Comparison of ENCODE assay signal across 13 cellular contexts in genomic region chr16:66363196-66363777, GRCh38. TPM values are rescaled to one million over a fixed set of nuclear protein-coding genes. Genes with fewer than 3 reads are reported as not detected.
"Had no signal": no experiment of that assay in that cellular context is flagged by ENCODE, and none has a peak within 500 bp of the region (broad histone marks: within the 10 kb centered on the region; RNA-seq: fewer than 3 reads in every experiment).

No MANE protein-coding gene starts in this region.

- H3K4me3 Mint-ChIP-seq: activated CD4-positive, alpha-beta memory T cell treated with anti-CD3 and anti-CD28 coated beads, Interleukin-2, amount 10 ng/mL, durations not matched to agents 7 days and 5 days; activated naive CD8-positive, alpha-beta T cell treated with anti-CD3 and anti-CD28 coated beads, Interleukin-2, amount 10 ng/mL, durations not matched to agents 7 days and 5 days; activated T-cell treated with anti-CD3 and anti-CD28 coated beads, Interleukin-2, amount 50 U/mL, for 72 hours; immature natural killer cell; memory B cell; natural killer cell had no signal

- H3K9me3 Mint-ChIP-seq: activated CD4-positive, alpha-beta memory T cell treated with anti-CD3 and anti-CD28 coated beads, Interleukin-2, amount 10 ng/mL, durations not matched to agents 7 days and 5 days; activated naive CD8-positive, alpha-beta T cell treated with anti-CD3 and anti-CD28 coated beads, Interleukin-2, amount 10 ng/mL, durations not matched to agents 7 days and 5 days; activated T-cell treated with anti-CD3 and anti-CD28 coated beads, Interleukin-2, amount 50 U/mL, for 72 hours; immature natural killer cell; memory B cell; natural killer cell had no signal

- ATAC-seq: activated T-cell treated with anti-CD3 and anti-CD28 coated beads, Interleukin-2, amount 50 U/mL, for 72 hours; natural killer cell had no signal

- H3K27ac Mint-ChIP-seq: activated CD4-positive, alpha-beta memory T cell treated with anti-CD3 and anti-CD28 coated beads, Interleukin-2, amount 10 ng/mL, durations not matched to agents 7 days and 5 days; activated naive CD8-positive, alpha-beta T cell treated with anti-CD3 and anti-CD28 coated beads, Interleukin-2, amount 10 ng/mL, durations not matched to agents 7 days and 5 days; activated T-cell treated with anti-CD3 and anti-CD28 coated beads, Interleukin-2, amount 50 U/mL, for 72 hours; immature natural killer cell; memory B cell; natural killer cell had no signal

- H3K36me3 Mint-ChIP-seq: activated naive CD8-positive, alpha-beta T cell treated with anti-CD3 and anti-CD28 coated beads, Interleukin-2, amount 10 ng/mL, durations not matched to agents 7 days and 5 days; memory B cell; natural killer cell had no signal

- H3K4me1 Mint-ChIP-seq: activated naive CD8-positive, alpha-beta T cell treated with anti-CD3 and anti-CD28 coated beads, Interleukin-2, amount 10 ng/mL, durations not matched to agents 7 days and 5 days had no signal

- DNase-seq: activated CD4-positive, alpha-beta memory T cell treated with anti-CD3 and anti-CD28 coated beads, Interleukin-2, amount 10 ng/mL, durations not matched to agents 7 days and 5 days; activated gamma-delta T cell treated with Interleukin-2 at 50 U/mL for 16 hours; activated naive CD8-positive, alpha-beta T cell treated with anti-CD3 and anti-CD28 coated beads, Interleukin-2, amount 10 ng/mL, durations not matched to agents 7 days and 5 days; activated T-cell treated with anti-CD3 and anti-CD28 coated beads, Interleukin-2, amount 50 U/mL, for 72 hours; anterior cingulate cortex; effector CD4-positive, alpha-beta T cell; immature natural killer cell; natural killer cell; occipital lobe; small intestine; T-helper 9 cell had no signal

RNA-seq across cellular contexts. Expression of gene CDH5, which starts 3.2 kb away (rescaled TPM):
- total RNA-seq: activated CD4-positive, alpha-beta memory T cell treated with anti-CD3 and anti-CD28 coated beads, Interleukin-2, amount 10 ng/mL, durations not matched to agents 7 days and 5 days; activated naive CD8-positive, alpha-beta T cell treated with anti-CD3 and anti-CD28 coated beads, Interleukin-2, amount 10 ng/mL, durations not matched to agents 7 days and 5 days; activated T-cell treated with anti-CD3 and anti-CD28 coated beads, Interleukin-2, amount 50 U/mL, for 72 hours; natural killer cell; SK-MEL-5 had no signal
- polyA plus RNA-seq: immature natural killer cell had no signal
